In genomic region chr7:150451097-150451793, GRCh38 we compare ENCODE assay signal across 8 cellular contexts. TPM values are rescaled to one million over a fixed set of nuclear protein-coding genes. Genes with fewer than 3 reads are reported as not detected.
DNase-seq lines count a peak whose midpoint lies in the region; ATAC-seq and TF ChIP-seq lines count a peak whose summit lies in the region.

No MANE protein-coding gene starts in this region.

- H3K9ac ChIP-seq in PC-3 (ENCODE audit: low read length) = no peak overlapping the region

- no peaks in the 10 kb centered on the region for H3F3A ChIP-seq in PC-3 (ENCODE audit: low read length, unreplicated experiment)

- no TSS peak for BruUV-seq in PC-3 (replicated peaks; lab: Mats Ljungman, UMichigan)

- no peaks in the 10 kb centered on the region for H3K4me1 ChIP-seq in lung (ENCODE audit: control insufficient read depth in 2 of 2, insufficient read depth in 2 of 2, low read length in 2 of 2)
- peaks cover 9% of the 10 kb centered on the region for H3K4me1 ChIP-seq in PC-3 (ENCODE audit: insufficient read depth, low read length)

- no peak overlapping the region for H3K4me2 ChIP-seq in PC-3 (ENCODE audit: low read length)

- no peaks in the 10 kb centered on the region for H4K20me1 ChIP-seq in PC-3 (ENCODE audit: low read length)

- H3K27ac ChIP-seq in lung (ENCODE audit: low read depth in 1 of 2, low read length in 1 of 2) = peak overlapping the region; percentile 75 to 82
- no peak overlapping the region for H3K27ac ChIP-seq in PC-3 (ENCODE audit: low read length)

- TF ChIP-seq CTCF in lung (IDR thresholded peaks at IDR 0.05; ENCODE audit: control extremely low read depth, extremely low read depth) (no peak), PC-3 (conservative IDR thresholded peaks at IDR 0.05; ENCODE audit: low read depth, low read length) (no peak)

- no peaks in the 10 kb centered on the region for H3K27me3 ChIP-seq in lung (ENCODE audit: control insufficient read depth, insufficient read depth)
- H3K27me3 ChIP-seq in PC-3 (ENCODE audit: low read length) = peaks cover 48% of the 10 kb centered on the region

- 31 to 36% methylated on average over 19 of the region's 19 CpGs for WGBS in lung, 2 donors

- in situ Hi-C loops in KBM-7 (cut with MboI; ENCODE audit: low pct_unique_long_range_greater_than_20kb, low sequenced_read_pairs) = no loop called here

- H3K36me3 ChIP-seq in lung (ENCODE audit: control insufficient read depth in 2 of 2, insufficient read depth in 2 of 2, low read length in 2 of 2) (peaks cover 0 to 2% of the 10 kb centered on the region in 2 donors), PC-3 (ENCODE audit: low read depth, low read length) (no peaks in the 10 kb centered on the region)

- no peaks in the 10 kb centered on the region for H3K79me2 ChIP-seq in PC-3 (ENCODE audit: low read length)

- POLR2A ChIA-PET in PC-3 (lab: Charles Lee; ENCODE audit: unreplicated experiment) = no interaction called here

- no peaks in the 10 kb centered on the region for H3K9me2 ChIP-seq in PC-3 (replicated peaks; ENCODE audit: low read length)

- CTCF ChIA-PET in PC-3 (lab: Charles Lee) = no interaction called here

- H3K4me3 ChIP-seq in lung (peak overlapping the region; percentile 57), PC-3 (ENCODE audit: low read length) (no peak overlapping the region)

- peak; percentile 39 for ATAC-seq in GM18909 (IDR thresholded peaks at IDR 0.05; ENCODE audit: poor library complexity, unreplicated experiment)
- peak; percentile 56 for ATAC-seq in lung (ENCODE audit: insufficient read depth, low FRiP score)
- ATAC-seq in PC-3 = no peak

- intact Hi-C loops in PC-3 (cut with micrococcal nuclease) = no loop called here

- DNase-seq in KBM-7 = peak; percentile 15
- peak; percentile 42 for DNase-seq in activated gamma-delta T cell treated with anti-CD3 and anti-CD28 coated beads, Interleukin-2, amount 50 U/mL, for 16 hours (ENCODE audit: low read depth)
- DNase-seq in lung (ENCODE audit: low spot score) = peak; percentile 60
- peak; percentile 49 to 60 for DNase-seq in stimulated activated CD8-positive, alpha-beta memory T cell treated with anti-CD3 and anti-CD28 coated beads, Interleukin-7, amount 100 ng/mL, for 4 hours (ENCODE audit: low read depth in 2 of 2)
- no peak for DNase-seq in NCI-H446 treated with DMSO at 0.1 percent for 48 hours (lab: John Stamatoyannopoulos, UW)
- DNase-seq in foreskin melanocyte = no peak
- no peak for DNase-seq in PC-3

- H2AFZ ChIP-seq in PC-3 (ENCODE audit: low read length) = no peak overlapping the region

- H3K9me3 ChIP-seq in lung (ENCODE audit: control insufficient read depth in 2 of 2, insufficient read depth in 1 of 2, low read length in 1 of 2) (peaks cover 0 to 3% of the 10 kb centered on the region in 2 donors), PC-3 (ENCODE audit: low read length) (no peaks in the 10 kb centered on the region)

RNA-seq across cellular contexts. Expression of gene GIMAP8, which starts 0.8 kb away (rescaled TPM):
- total RNA-seq in lung (10 to 100 TPM; 20.9 to 25.0 TPM), PC-3 (2014; rRNA removed) (not detected in 2 replicates)
- 10 to 100 TPM; 14.4 to 23.0 TPM for polyA plus RNA-seq in lung

Comparison
In these comparisons a context has a peak if more than half of its experiments do, and no peak if none do; other contexts are left out.
1. DNase-seq: peak in KBM-7 (single experiment), activated gamma-delta T cell treated with anti-CD3 and anti-CD28 coated beads, Interleukin-2, amount 50 U/mL, for 16 hours (single experiment), lung (single experiment) and stimulated activated CD8-positive, alpha-beta memory T cell treated with anti-CD3 and anti-CD28 coated beads, Interleukin-7, amount 100 ng/mL, for 4 hours (2 of 2); none in NCI-H446 treated with DMSO at 0.1 percent for 48 hours (single experiment), foreskin melanocyte (single experiment) and PC-3 (single experiment).
2. RNA of gene GIMAP8, which starts 0.8 kb away (total RNA-seq): 20.9 to 25.0 TPM in lung; not detected in PC-3; every median in the first group is over 10 times any median in the second.